In the genomic region with DNA sequence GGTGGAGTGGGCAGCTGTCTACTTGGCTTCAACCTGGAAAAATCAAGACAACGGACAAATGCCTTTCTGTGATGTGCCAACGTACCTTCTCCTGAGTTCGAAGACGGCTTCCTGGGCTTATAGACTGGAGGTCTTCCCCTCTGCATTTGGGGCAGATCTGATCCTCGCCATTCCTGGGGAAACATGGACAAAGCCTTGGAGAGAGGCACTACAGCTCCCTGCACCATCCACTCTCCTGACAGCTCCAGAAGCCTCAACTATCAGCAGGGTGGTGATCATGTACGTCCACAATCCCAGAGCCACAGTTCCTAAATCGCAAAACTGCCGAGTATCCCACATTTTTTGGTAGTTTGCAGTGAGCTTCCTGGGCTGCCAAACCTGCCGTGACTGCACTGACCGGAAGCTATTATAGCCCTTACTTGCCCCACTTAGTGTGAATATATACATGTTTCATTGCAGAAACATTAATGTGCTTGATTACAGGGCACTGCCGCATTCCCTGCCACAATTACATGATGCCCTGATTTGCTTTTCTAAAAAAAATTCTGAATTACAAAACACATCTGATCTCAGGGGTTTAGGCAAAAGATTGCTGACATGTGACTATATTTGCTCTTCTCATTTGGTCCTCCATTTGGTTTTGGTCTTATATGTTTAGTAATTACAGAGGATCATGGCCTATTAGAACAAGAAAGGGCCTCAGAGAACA, we compare ENCODE assay signal across 1 cellular context.
A peak's percentile ranks its signal among the peaks of the same experiment; 100 is the strongest.
TF ChIP-seq lines count a peak whose summit lies in the region.

No MANE protein-coding gene starts in this region.

TF ChIP-seq in GM12878, 131 proteins besides CTCF, POLR2A, EP300 and RAD21 (continues in another document):
- TF ChIP-seq KDM1A (IDR thresholded peaks at IDR 0.05; ENCODE audit: borderline replicate concordance) = no peak
- TF ChIP-seq, protein P1, sequence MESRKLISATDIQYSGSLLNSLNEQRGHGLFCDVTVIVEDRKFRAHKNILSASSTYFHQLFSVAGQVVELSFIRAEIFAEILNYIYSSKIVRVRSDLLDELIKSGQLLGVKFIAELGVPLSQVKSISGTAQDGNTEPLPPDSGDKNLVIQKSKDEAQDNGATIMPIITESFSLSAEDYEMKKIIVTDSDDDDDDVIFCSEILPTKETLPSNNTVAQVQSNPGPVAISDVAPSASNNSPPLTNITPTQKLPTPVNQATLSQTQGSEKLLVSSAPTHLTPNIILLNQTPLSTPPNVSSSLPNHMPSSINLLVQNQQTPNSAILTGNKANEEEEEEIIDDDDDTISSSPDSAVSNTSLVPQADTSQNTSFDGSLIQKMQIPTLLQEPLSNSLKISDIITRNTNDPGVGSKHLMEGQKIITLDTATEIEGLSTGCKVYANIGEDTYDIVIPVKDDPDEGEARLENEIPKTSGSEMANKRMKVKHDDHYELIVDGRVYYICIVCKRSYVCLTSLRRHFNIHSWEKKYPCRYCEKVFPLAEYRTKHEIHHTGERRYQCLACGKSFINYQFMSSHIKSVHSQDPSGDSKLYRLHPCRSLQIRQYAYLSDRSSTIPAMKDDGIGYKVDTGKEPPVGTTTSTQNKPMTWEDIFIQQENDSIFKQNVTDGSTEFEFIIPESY (IDR thresholded peaks at IDR 0.05) = no peak
- no peak for TF ChIP-seq ZNF384 (IDR thresholded peaks at IDR 0.05; ENCODE audit: borderline replicate concordance, low read depth, low read length)
- TF ChIP-seq ESRRA (IDR thresholded peaks at IDR 0.05; ENCODE audit: low read length) = no peak
- no peak for TF ChIP-seq ETV6 (conservative IDR thresholded peaks at IDR 0.05 in 1 of 2, IDR thresholded peaks at IDR 0.05 in 1 of 2; ENCODE audit: borderline replicate concordance in 1 of 2, low read depth in 1 of 2)
- no peak for TF ChIP-seq CBX5 (IDR thresholded peaks at IDR 0.05; ENCODE audit: low read depth)
- TF ChIP-seq BHLHE40 (IDR thresholded peaks at IDR 0.05; ENCODE audit: borderline replicate concordance in 1 of 2, low read depth in 2 of 2, low read length in 1 of 2) = 0 out of 4 replicates have a peak, but pooled peaks of 1 of the 2 experiments have one; percentile 13
- TF ChIP-seq HDAC2 (IDR thresholded peaks at IDR 0.05) = no peak
- TF ChIP-seq, protein P2, sequence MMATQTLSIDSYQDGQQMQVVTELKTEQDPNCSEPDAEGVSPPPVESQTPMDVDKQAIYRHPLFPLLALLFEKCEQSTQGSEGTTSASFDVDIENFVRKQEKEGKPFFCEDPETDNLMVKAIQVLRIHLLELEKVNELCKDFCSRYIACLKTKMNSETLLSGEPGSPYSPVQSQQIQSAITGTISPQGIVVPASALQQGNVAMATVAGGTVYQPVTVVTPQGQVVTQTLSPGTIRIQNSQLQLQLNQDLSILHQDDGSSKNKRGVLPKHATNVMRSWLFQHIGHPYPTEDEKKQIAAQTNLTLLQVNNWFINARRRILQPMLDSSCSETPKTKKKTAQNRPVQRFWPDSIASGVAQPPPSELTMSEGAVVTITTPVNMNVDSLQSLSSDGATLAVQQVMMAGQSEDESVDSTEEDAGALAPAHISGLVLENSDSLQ (IDR thresholded peaks at IDR 0.05) = no peak
- no peak for TF ChIP-seq NFXL1 (IDR thresholded peaks at IDR 0.05; ENCODE audit: borderline replicate concordance)
- no peak for TF ChIP-seq TARDBP (IDR thresholded peaks at IDR 0.05; ENCODE audit: borderline replicate concordance)
- no peak for TF ChIP-seq EZH2 (IDR thresholded peaks at IDR 0.05; ENCODE audit: borderline replicate concordance, control insufficient read depth, low read depth, low read length)
- TF ChIP-seq, protein P3, sequence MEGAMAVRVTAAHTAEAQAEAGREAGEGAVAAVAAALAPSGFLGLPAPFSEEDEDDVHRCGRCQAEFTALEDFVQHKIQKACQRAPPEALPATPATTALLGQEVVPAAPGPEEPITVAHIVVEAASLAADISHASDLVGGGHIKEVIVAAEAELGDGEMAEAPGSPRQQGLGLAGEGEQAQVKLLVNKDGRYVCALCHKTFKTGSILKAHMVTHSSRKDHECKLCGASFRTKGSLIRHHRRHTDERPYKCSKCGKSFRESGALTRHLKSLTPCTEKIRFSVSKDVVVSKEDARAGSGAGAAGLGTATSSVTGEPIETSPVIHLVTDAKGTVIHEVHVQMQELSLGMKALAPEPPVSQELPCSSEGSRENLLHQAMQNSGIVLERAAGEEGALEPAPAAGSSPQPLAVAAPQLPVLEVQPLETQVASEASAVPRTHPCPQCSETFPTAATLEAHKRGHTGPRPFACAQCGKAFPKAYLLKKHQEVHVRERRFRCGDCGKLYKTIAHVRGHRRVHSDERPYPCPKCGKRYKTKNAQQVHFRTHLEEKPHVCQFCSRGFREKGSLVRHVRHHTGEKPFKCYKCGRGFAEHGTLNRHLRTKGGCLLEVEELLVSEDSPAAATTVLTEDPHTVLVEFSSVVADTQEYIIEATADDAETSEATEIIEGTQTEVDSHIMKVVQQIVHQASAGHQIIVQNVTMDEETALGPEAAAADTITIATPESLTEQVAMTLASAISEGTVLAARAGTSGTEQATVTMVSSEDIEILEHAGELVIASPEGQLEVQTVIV (IDR thresholded peaks at IDR 0.05; ENCODE audit: borderline replicate concordance, partially characterized antibody) = no peak
- no peak for TF ChIP-seq MTA3 (IDR thresholded peaks at IDR 0.05; ENCODE audit: borderline replicate concordance, low read length)
- TF ChIP-seq, protein P4, sequence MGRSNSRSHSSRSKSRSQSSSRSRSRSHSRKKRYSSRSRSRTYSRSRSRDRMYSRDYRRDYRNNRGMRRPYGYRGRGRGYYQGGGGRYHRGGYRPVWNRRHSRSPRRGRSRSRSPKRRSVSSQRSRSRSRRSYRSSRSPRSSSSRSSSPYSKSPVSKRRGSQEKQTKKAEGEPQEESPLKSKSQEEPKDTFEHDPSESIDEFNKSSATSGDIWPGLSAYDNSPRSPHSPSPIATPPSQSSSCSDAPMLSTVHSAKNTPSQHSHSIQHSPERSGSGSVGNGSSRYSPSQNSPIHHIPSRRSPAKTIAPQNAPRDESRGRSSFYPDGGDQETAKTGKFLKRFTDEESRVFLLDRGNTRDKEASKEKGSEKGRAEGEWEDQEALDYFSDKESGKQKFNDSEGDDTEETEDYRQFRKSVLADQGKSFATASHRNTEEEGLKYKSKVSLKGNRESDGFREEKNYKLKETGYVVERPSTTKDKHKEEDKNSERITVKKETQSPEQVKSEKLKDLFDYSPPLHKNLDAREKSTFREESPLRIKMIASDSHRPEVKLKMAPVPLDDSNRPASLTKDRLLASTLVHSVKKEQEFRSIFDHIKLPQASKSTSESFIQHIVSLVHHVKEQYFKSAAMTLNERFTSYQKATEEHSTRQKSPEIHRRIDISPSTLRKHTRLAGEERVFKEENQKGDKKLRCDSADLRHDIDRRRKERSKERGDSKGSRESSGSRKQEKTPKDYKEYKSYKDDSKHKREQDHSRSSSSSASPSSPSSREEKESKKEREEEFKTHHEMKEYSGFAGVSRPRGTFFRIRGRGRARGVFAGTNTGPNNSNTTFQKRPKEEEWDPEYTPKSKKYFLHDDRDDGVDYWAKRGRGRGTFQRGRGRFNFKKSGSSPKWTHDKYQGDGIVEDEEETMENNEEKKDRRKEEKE (IDR thresholded peaks at IDR 0.05) = no peak
- TF ChIP-seq, protein P5, sequence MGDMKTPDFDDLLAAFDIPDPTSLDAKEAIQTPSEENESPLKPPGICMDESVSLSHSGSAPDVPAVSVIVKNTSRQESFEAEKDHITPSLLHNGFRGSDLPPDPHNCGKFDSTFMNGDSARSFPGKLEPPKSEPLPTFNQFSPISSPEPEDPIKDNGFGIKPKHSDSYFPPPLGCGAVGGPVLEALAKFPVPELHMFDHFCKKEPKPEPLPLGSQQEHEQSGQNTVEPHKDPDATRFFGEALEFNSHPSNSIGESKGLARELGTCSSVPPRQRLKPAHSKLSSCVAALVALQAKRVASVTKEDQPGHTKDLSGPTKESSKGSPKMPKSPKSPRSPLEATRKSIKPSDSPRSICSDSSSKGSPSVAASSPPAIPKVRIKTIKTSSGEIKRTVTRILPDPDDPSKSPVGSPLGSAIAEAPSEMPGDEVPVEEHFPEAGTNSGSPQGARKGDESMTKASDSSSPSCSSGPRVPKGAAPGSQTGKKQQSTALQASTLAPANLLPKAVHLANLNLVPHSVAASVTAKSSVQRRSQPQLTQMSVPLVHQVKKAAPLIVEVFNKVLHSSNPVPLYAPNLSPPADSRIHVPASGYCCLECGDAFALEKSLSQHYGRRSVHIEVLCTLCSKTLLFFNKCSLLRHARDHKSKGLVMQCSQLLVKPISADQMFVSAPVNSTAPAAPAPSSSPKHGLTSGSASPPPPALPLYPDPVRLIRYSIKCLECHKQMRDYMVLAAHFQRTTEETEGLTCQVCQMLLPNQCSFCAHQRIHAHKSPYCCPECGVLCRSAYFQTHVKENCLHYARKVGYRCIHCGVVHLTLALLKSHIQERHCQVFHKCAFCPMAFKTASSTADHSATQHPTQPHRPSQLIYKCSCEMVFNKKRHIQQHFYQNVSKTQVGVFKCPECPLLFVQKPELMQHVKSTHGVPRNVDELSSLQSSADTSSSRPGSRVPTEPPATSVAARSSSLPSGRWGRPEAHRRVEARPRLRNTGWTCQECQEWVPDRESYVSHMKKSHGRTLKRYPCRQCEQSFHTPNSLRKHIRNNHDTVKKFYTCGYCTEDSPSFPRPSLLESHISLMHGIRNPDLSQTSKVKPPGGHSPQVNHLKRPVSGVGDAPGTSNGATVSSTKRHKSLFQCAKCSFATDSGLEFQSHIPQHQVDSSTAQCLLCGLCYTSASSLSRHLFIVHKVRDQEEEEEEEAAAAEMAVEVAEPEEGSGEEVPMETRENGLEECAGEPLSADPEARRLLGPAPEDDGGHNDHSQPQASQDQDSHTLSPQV (IDR thresholded peaks at IDR 0.05) = no peak
- TF ChIP-seq BACH1 (IDR thresholded peaks at IDR 0.05; ENCODE audit: borderline replicate concordance) = peak; percentile 53; the same call in 1 of the 2 replicates
- TF ChIP-seq, protein P6, sequence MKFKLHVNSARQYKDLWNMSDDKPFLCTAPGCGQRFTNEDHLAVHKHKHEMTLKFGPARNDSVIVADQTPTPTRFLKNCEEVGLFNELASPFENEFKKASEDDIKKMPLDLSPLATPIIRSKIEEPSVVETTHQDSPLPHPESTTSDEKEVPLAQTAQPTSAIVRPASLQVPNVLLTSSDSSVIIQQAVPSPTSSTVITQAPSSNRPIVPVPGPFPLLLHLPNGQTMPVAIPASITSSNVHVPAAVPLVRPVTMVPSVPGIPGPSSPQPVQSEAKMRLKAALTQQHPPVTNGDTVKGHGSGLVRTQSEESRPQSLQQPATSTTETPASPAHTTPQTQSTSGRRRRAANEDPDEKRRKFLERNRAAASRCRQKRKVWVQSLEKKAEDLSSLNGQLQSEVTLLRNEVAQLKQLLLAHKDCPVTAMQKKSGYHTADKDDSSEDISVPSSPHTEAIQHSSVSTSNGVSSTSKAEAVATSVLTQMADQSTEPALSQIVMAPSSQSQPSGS (IDR thresholded peaks at IDR 0.05; ENCODE audit: low read length) = no peak
- no peak for TF ChIP-seq RBBP5 (conservative IDR thresholded peaks at IDR 0.05)
- no peak for TF ChIP-seq JUNB (IDR thresholded peaks at IDR 0.05)
- no peak for TF ChIP-seq SREBF1 (IDR thresholded peaks at IDR 0.05; ENCODE audit: low read length)
- no peak for TF ChIP-seq RUNX3 (IDR thresholded peaks at IDR 0.05; ENCODE audit: low read length)
- TF ChIP-seq, protein P7, sequence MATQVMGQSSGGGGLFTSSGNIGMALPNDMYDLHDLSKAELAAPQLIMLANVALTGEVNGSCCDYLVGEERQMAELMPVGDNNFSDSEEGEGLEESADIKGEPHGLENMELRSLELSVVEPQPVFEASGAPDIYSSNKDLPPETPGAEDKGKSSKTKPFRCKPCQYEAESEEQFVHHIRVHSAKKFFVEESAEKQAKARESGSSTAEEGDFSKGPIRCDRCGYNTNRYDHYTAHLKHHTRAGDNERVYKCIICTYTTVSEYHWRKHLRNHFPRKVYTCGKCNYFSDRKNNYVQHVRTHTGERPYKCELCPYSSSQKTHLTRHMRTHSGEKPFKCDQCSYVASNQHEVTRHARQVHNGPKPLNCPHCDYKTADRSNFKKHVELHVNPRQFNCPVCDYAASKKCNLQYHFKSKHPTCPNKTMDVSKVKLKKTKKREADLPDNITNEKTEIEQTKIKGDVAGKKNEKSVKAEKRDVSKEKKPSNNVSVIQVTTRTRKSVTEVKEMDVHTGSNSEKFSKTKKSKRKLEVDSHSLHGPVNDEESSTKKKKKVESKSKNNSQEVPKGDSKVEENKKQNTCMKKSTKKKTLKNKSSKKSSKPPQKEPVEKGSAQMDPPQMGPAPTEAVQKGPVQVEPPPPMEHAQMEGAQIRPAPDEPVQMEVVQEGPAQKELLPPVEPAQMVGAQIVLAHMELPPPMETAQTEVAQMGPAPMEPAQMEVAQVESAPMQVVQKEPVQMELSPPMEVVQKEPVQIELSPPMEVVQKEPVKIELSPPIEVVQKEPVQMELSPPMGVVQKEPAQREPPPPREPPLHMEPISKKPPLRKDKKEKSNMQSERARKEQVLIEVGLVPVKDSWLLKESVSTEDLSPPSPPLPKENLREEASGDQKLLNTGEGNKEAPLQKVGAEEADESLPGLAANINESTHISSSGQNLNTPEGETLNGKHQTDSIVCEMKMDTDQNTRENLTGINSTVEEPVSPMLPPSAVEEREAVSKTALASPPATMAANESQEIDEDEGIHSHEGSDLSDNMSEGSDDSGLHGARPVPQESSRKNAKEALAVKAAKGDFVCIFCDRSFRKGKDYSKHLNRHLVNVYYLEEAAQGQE (IDR thresholded peaks at IDR 0.05; ENCODE audit: low read depth, low read length) = no peak
- TF ChIP-seq FOXM1 (IDR thresholded peaks at IDR 0.05; ENCODE audit: low read depth, low read length) = no peak
- TF ChIP-seq, protein P8, sequence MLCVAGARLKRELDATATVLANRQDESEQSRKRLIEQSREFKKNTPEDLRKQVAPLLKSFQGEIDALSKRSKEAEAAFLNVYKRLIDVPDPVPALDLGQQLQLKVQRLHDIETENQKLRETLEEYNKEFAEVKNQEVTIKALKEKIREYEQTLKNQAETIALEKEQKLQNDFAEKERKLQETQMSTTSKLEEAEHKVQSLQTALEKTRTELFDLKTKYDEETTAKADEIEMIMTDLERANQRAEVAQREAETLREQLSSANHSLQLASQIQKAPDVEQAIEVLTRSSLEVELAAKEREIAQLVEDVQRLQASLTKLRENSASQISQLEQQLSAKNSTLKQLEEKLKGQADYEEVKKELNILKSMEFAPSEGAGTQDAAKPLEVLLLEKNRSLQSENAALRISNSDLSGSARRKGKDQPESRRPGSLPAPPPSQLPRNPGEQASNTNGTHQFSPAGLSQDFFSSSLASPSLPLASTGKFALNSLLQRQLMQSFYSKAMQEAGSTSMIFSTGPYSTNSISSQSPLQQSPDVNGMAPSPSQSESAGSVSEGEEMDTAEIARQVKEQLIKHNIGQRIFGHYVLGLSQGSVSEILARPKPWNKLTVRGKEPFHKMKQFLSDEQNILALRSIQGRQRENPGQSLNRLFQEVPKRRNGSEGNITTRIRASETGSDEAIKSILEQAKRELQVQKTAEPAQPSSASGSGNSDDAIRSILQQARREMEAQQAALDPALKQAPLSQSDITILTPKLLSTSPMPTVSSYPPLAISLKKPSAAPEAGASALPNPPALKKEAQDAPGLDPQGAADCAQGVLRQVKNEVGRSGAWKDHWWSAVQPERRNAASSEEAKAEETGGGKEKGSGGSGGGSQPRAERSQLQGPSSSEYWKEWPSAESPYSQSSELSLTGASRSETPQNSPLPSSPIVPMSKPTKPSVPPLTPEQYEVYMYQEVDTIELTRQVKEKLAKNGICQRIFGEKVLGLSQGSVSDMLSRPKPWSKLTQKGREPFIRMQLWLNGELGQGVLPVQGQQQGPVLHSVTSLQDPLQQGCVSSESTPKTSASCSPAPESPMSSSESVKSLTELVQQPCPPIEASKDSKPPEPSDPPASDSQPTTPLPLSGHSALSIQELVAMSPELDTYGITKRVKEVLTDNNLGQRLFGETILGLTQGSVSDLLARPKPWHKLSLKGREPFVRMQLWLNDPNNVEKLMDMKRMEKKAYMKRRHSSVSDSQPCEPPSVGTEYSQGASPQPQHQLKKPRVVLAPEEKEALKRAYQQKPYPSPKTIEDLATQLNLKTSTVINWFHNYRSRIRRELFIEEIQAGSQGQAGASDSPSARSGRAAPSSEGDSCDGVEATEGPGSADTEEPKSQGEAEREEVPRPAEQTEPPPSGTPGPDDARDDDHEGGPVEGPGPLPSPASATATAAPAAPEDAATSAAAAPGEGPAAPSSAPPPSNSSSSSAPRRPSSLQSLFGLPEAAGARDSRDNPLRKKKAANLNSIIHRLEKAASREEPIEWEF (IDR thresholded peaks at IDR 0.05; ENCODE audit: insufficient replicate concordance, low read depth, low read length) = no peak
- TF ChIP-seq CBX3 (IDR thresholded peaks at IDR 0.05; ENCODE audit: borderline replicate concordance, low read depth) = no peak
